ENCODE assay signal across 13 cellular contexts in the genomic region with DNA sequence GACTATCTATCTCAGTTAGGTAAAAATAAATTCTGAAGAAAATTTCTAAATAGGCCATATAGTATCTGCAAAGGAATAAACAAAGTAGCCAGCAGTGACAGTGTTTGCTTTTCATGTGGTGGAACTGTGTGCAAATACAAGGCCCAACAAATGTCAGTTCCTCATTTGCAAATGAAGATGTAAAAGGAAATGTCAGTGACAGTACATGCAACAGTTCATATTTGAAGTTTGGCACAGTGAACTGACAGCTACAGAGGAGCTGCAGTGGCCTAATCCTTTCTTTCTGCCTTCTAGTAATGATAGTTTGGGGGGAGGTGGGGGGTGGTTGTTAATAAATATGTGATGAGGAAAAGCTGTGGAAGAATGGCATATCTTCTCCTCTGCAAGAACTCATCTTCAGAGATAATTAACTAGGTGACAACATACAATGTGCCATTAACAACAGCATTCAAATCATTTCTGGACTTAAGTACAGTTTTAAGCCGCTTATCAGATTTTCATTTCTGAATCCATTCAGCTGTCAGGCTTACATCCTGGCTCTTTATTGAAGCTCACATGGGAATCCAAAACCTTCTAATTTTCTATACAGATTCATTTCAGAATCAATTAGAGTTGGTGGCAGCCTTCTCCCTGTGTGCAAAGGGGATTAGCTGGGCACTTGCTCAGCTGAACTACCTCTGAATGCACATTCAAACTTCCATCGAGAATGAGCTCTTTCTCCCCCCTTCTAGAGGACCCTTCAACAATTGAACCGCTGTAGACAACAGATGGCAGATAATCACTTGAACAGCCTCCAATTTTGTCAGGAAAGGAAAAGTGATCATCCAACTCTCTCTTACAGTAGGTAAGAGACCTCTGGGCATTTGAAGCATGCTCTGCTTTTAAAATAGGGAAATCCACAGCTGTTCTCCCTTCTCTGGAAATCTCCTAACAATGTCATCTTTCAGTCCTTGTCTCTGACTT.
A peak's percentile ranks its signal among the peaks of the same experiment; 100 is the strongest.
DNase-seq lines count a peak whose midpoint lies in the region; ATAC-seq, FAIRE-seq and TF ChIP-seq lines count a peak whose summit lies in the region.
"Had no signal": no experiment of that assay in that cellular context is flagged by ENCODE, and none has a peak within 500 bp of the region (broad histone marks: within the 10 kb centered on the region; RNA-seq: fewer than 3 reads in every experiment).

No MANE protein-coding gene starts in this region.

- no peak for TF ChIP-seq EP300 in HepG2 (IDR thresholded peaks at IDR 0.05; ENCODE audit: low read depth in 2 of 2, low read length in 2 of 2)
- TF ChIP-seq EP300 in HepG2 (CRISPR knock-in tag; IDR thresholded peaks at IDR 0.05; ENCODE audit: borderline replicate concordance) = no peak

- WGBS in HepG2 (ENCODE audit: low lambda C conversion rate) = 0% methylated on average over 3 of the region's 3 CpGs

- TF ChIP-seq RAD21 in HepG2 (CRISPR knock-in tag; IDR thresholded peaks at IDR 0.05) = no peak

- H3K27ac ChIP-seq in HepG2 (ENCODE audit: extremely low read length, insufficient read depth, low read length) = no peak overlapping the region
- H3K27ac ChIP-seq: parathyroid adenoma, tibial artery had no signal

- BruUV-seq in HepG2 (replicated peaks; lab: Mats Ljungman, UMichigan) = no TSS peak

- no peak overlapping the region for H2AFZ ChIP-seq in HepG2 (ENCODE audit: low read length)
- H2AFZ ChIP-seq: parathyroid adenoma had no signal

- no peak for TF ChIP-seq POLR2A in HepG2 (IDR thresholded peaks at IDR 0.05; ENCODE audit: insufficient read depth in 1 of 2, low read depth in 2 of 2, low read length in 2 of 2)

- ATAC-seq in HepG2 = no peak
- ATAC-seq in HG03025 (IDR thresholded peaks at IDR 0.05; ENCODE audit: low FRiP score, unreplicated experiment) = no peak

- no peaks in the 10 kb centered on the region for H4K20me1 ChIP-seq in HepG2 (ENCODE audit: insufficient read depth, low read length)

- POLR2A ChIA-PET in HepG2 (lab: Yijun Ruan, JAX) = no interaction called here

- no peaks in the 10 kb centered on the region for H3K27me3 ChIP-seq in HepG2 (ENCODE audit: control insufficient read depth in 1 of 2, insufficient read depth in 2 of 2, low read length in 2 of 2)
- H3K27me3 ChIP-seq: tibial artery had no signal

- intact Hi-C loops in HepG2 (cut with micrococcal nuclease; ENCODE audit: unreplicated experiment) = no loop called here

- H3K9me3 ChIP-seq in HepG2 (ENCODE audit: low read length) = no peaks in the 10 kb centered on the region

- no peak overlapping the region for H3K9ac ChIP-seq in HepG2 (ENCODE audit: insufficient read depth, low read depth, low read length)
- H3K9ac ChIP-seq: parathyroid adenoma had no signal

- H3K79me2 ChIP-seq in HepG2 (ENCODE audit: insufficient read depth, low read length) = no peaks in the 10 kb centered on the region
- H3K79me2 ChIP-seq: parathyroid adenoma had no signal

- H3K4me2 ChIP-seq in HepG2 (ENCODE audit: low read depth, low read length) = no peak overlapping the region

- no peak for FAIRE-seq in HepG2 (lab: Jason Lieb, UNC)
- FAIRE-seq: bronchial epithelial cell had no signal

- DNase-seq in NCI-H2196 (lab: John Stamatoyannopoulos, UW; ENCODE audit: unreplicated experiment) = peak; percentile 11
- no peak for DNase-seq in NCI-H2196 treated with DMSO at 0.1 percent for 48 hours (lab: John Stamatoyannopoulos, UW; ENCODE audit: unreplicated experiment)
- peak; percentile 90 for DNase-seq in NCI-H2171 treated with DMSO at 0.1 percent for 48 hours (lab: John Stamatoyannopoulos, UW)
- DNase-seq in SHP77 treated with DMSO at 0.1 percent for 48 hours (lab: John Stamatoyannopoulos, UW) = peak; percentile 84
- DNase-seq in retinal pigment epithelial cell (ENCODE audit: low read depth) = peak; percentile 54
- no peak for DNase-seq in HepG2 (ENCODE audit: low spot score)
- DNase-seq in stimulated activated CD4-positive, alpha-beta T cell treated with anti-CD3 and anti-CD28 coated beads, Interleukin-15, amount 100 ng/mL, for 24 hours = no peak
- DNase-seq: activated naive CD4-positive, alpha-beta T cell treated with anti-CD3 and anti-CD28 coated beads, Interleukin-2, amount 50 U/mL, for 16 hours; MV-4-11; tibial artery had no signal

- H3K4me3 ChIP-seq in retinal pigment epithelial cell (ENCODE audit: low read length) (no peak overlapping the region), HepG2 (replicated peaks in 1 of 3; ENCODE audit: insufficient read depth in 1 of 3, low read depth in 2 of 3, low read length in 3 of 3) (no peak overlapping the region)
- H3K4me3 ChIP-seq: tibial artery had no signal

- no peak for TF ChIP-seq CTCF in retinal pigment epithelial cell (conservative IDR thresholded peaks at IDR 0.05; ENCODE audit: low read depth, low read length)
- no peak for TF ChIP-seq CTCF in HepG2 (CRISPR knock-in tag; IDR thresholded peaks at IDR 0.05)

- H3K4me1 ChIP-seq in HepG2 (ENCODE audit: insufficient read depth, low read length) = no peaks in the 10 kb centered on the region
- H3K4me1 ChIP-seq: parathyroid adenoma, tibial artery had no signal

- H3K36me3 ChIP-seq in HepG2 (replicated peaks in 1 of 2; ENCODE audit: control insufficient read depth in 1 of 2, insufficient read depth in 2 of 2, low read length in 2 of 2) = no peaks in the 10 kb centered on the region
- H3K36me3 ChIP-seq: tibial artery had no signal

- CTCF ChIA-PET in HepG2 (lab: Yijun Ruan, JAX; ENCODE audit: low intra/inter-chr PET ratio, low total read pairs) = no interaction called here

- in situ Hi-C loops in HepG2 (cut with HindIII; ENCODE audit: extremely low pct_ligation_motif_present, low pct_unique_long_range_greater_than_20kb) = no loop called here

TF ChIP-seq in HepG2, 621 proteins besides CTCF, POLR2A, EP300 and RAD21:
- no peak for TF ChIP-seq ZSCAN22 (CRISPR knock-in tag; IDR thresholded peaks at IDR 0.05)
- TF ChIP-seq, protein P1, sequence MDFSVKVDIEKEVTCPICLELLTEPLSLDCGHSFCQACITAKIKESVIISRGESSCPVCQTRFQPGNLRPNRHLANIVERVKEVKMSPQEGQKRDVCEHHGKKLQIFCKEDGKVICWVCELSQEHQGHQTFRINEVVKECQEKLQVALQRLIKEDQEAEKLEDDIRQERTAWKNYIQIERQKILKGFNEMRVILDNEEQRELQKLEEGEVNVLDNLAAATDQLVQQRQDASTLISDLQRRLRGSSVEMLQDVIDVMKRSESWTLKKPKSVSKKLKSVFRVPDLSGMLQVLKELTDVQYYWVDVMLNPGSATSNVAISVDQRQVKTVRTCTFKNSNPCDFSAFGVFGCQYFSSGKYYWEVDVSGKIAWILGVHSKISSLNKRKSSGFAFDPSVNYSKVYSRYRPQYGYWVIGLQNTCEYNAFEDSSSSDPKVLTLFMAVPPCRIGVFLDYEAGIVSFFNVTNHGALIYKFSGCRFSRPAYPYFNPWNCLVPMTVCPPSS (IDR thresholded peaks at IDR 0.05) = no peak
- no peak for TF ChIP-seq SCMH1 (CRISPR knock-in tag; IDR thresholded peaks at IDR 0.05; ENCODE audit: borderline replicate concordance)
- TF ChIP-seq NCOA2 (CRISPR knock-in tag; IDR thresholded peaks at IDR 0.05) = no peak
- no peak for TF ChIP-seq ZNF33A (CRISPR knock-in tag; IDR thresholded peaks at IDR 0.05; ENCODE audit: borderline replicate concordance)
- no peak for TF ChIP-seq PHF5A (CRISPR knock-in tag; IDR thresholded peaks at IDR 0.05; ENCODE audit: low read depth, unreplicated experiment)
- no peak for TF ChIP-seq ZNF839 (CRISPR knock-in tag; IDR thresholded peaks at IDR 0.05; ENCODE audit: borderline replicate concordance)

Comparison
In these comparisons a context has a peak if more than half of its experiments do, and no peak if none do; other contexts are left out.
1. DNase-seq: peak in NCI-H2196 (single experiment), NCI-H2171 treated with DMSO at 0.1 percent for 48 hours (single experiment), SHP77 treated with DMSO at 0.1 percent for 48 hours (single experiment) and retinal pigment epithelial cell (single experiment); none in NCI-H2196 treated with DMSO at 0.1 percent for 48 hours (single experiment), HepG2 (single experiment) and stimulated activated CD4-positive, alpha-beta T cell treated with anti-CD3 and anti-CD28 coated beads, Interleukin-15, amount 100 ng/mL, for 24 hours (single experiment).